26 cellular contexts compared by ENCODE assay signal in the genomic region with DNA sequence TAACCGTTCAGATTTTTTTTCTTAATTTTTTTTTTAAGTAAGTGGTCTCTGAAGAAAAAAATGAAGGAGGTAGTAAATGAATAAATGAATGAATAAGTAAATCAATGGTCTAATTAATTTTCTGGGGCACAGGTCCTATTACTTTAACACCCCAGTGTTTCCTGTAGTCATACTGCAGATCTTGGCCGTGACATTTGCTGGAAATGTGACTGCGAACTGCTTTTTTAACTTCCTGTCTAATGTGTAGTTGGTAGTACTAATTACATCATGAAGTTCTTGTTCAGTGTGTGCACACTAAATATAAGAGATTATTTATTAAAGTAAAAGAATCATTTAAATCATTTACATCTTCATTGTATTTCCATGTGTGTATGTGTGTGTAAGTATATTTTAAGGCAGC. TPM values are rescaled to one million over a fixed set of nuclear protein-coding genes. Genes with fewer than 3 reads are reported as not detected.
DNase-seq lines count a peak whose midpoint lies in the region; ATAC-seq and TF ChIP-seq lines count a peak whose summit lies in the region.
"Had no signal": no experiment of that assay in that cellular context is flagged by ENCODE, and none has a peak within 500 bp of the region (broad histone marks: within the 10 kb centered on the region; RNA-seq: fewer than 3 reads in every experiment).

No MANE protein-coding gene starts in this region.

- ATAC-seq in CD4-positive, CD25-positive, alpha-beta regulatory T cell (ENCODE audit: low read depth in 2 of 2), result peak in 1 of 2 donors; percentile 50
- peak; percentile 46 for ATAC-seq in CD4-positive, alpha-beta T cell (ENCODE audit: poor library complexity)
- no peak for ATAC-seq in HG03469 (IDR thresholded peaks at IDR 0.05; ENCODE audit: unreplicated experiment)
- ATAC-seq: PC-3, psoas muscle, sciatic nerve had no signal

- no peaks in the 10 kb centered on the region for H3K27me3 Mint-ChIP-seq in CD4-positive, CD25-positive, alpha-beta regulatory T cell
- no peaks in the 10 kb centered on the region for H3K27me3 Mint-ChIP-seq in CD4-positive, alpha-beta T cell
- H3K27me3 Mint-ChIP-seq in activated T-helper 1 cell treated with anti-CD3 and anti-CD28 coated beads, Interleukin-12 subunit alpha, Interleukin-12 subunit beta, Interleukin-2, Interleukin-4 antibody, amounts not matched to agents 30 ng/mL and 10 ng/mL and 1 ng/mL, durations not matched to agents 14 hours and 24 hours and 36 hours (ENCODE audit: insufficient read depth), result no peaks in the 10 kb centered on the region
- H3K27me3 Mint-ChIP-seq in immature natural killer cell (ENCODE audit: low read depth in 3 of 3), result peaks cover 0 to 4% (median 4%) of the 10 kb centered on the region in 3 donors

- H3K9me3 ChIP-seq in CD4-positive, CD25-positive, alpha-beta regulatory T cell (ENCODE audit: control insufficient read depth in 2 of 2, low read length in 2 of 2), result peaks cover 7 to 10% of the 10 kb centered on the region in 2 experiments
- H3K9me3 ChIP-seq in CD4-positive, alpha-beta T cell (ENCODE audit: control insufficient read depth, low read length), result peaks cover 12% of the 10 kb centered on the region
- H3K9me3 ChIP-seq: psoas muscle had no signal

- peaks cover 36% of the 10 kb centered on the region for H3K36me3 Mint-ChIP-seq in CD4-positive, CD25-positive, alpha-beta regulatory T cell
- peaks cover 75% of the 10 kb centered on the region for H3K36me3 Mint-ChIP-seq in CD4-positive, alpha-beta T cell (ENCODE audit: low read depth)
- H3K36me3 Mint-ChIP-seq in activated T-helper 1 cell treated with anti-CD3 and anti-CD28 coated beads, Interleukin-12 subunit alpha, Interleukin-12 subunit beta, Interleukin-2, Interleukin-4 antibody, amounts not matched to agents 30 ng/mL and 10 ng/mL and 1 ng/mL, durations not matched to agents 14 hours and 24 hours and 36 hours (ENCODE audit: low read depth), result peaks cover 40% of the 10 kb centered on the region
- H3K36me3 Mint-ChIP-seq in immature natural killer cell, result peaks cover 10 to 21% (median 16%) of the 10 kb centered on the region in 3 donors

- CTCF ChIA-PET in CD4-positive, alpha-beta T cell (lab: Charles Lee), result no interaction called here

- DNase-seq in CD4-positive, CD25-positive, alpha-beta regulatory T cell, result peak in 1 of 3 donors; percentile 63
- DNase-seq in CD4-positive, alpha-beta T cell, result no peak
- no peak for DNase-seq in activated T-helper 1 cell treated with anti-CD3 and anti-CD28 coated beads, Interleukin-12 subunit alpha, Interleukin-12 subunit beta, Interleukin-2, Interleukin-4 antibody, amounts not matched to agents 30 ng/mL and 10 ng/mL and 1 ng/mL, durations not matched to agents 14 hours and 24 hours and 36 hours (ENCODE audit: low spot score)
- DNase-seq in immature natural killer cell (peak in 1 of 3 donors; percentile 9), CD1c-positive myeloid dendritic cell (ENCODE audit: extremely low spot score) (no peak), glomerular visceral epithelial cell (ENCODE audit: extremely low spot score) (no peak)
- DNase-seq: activated CD4-positive, CD25-positive, alpha-beta regulatory T cell; Calu3; caudate nucleus; cortex of kidney; DMS79; islet precursor cell; left ventricle myocardium inferior; NCI-H1417 treated with DMSO at 0.1 percent for 48 hours; NCI-H2029 treated with DMSO at 0.1 percent for 48 hours; NCI-H526 treated with DMSO at 0.1 percent for 48 hours; nucleus accumbens; PC-3; psoas muscle had no signal

- no peaks in the 10 kb centered on the region for H3K27me3 ChIP-seq in CD4-positive, CD25-positive, alpha-beta regulatory T cell (ENCODE audit: control insufficient read depth, insufficient read depth, low read length)
- no peaks in the 10 kb centered on the region for H3K27me3 ChIP-seq in CD4-positive, alpha-beta T cell (ENCODE audit: control insufficient read depth, insufficient read depth, low read length)
- H3K27me3 ChIP-seq: BLaER1, tibial nerve had no signal

- peak overlapping the region in 1 of 4 donors; percentile 64 for H3K4me3 Mint-ChIP-seq in CD4-positive, CD25-positive, alpha-beta regulatory T cell
- H3K4me3 Mint-ChIP-seq in CD4-positive, alpha-beta T cell, result no peak overlapping the region
- no peak overlapping the region for H3K4me3 Mint-ChIP-seq in activated T-helper 1 cell treated with anti-CD3 and anti-CD28 coated beads, Interleukin-12 subunit alpha, Interleukin-12 subunit beta, Interleukin-2, Interleukin-4 antibody, amounts not matched to agents 30 ng/mL and 10 ng/mL and 1 ng/mL, durations not matched to agents 14 hours and 24 hours and 36 hours
- H3K4me3 Mint-ChIP-seq in immature natural killer cell, result peak overlapping the region in 2 of 5 donors; percentile 2 to 43
- H3K4me3 Mint-ChIP-seq: mesothelial cell of epicardium; T-helper 1 cell treated with Interleukin-12 subunit alpha and Interleukin-12 subunit beta and Interleukin-4 antibody, amounts not matched to agents 30 μg/mL and 1 μg/mL, for 36 hours had no signal

- TF ChIP-seq CTCF in CD4-positive, alpha-beta T cell (IDR thresholded peaks at IDR 0.05), result no peak

- H3K9me3 Mint-ChIP-seq in CD4-positive, CD25-positive, alpha-beta regulatory T cell, result peaks cover 0 to 16% (median 0%) of the 10 kb centered on the region in 7 donors
- H3K9me3 Mint-ChIP-seq in CD4-positive, alpha-beta T cell, result peaks cover 4% of the 10 kb centered on the region
- H3K9me3 Mint-ChIP-seq in activated T-helper 1 cell treated with anti-CD3 and anti-CD28 coated beads, Interleukin-12 subunit alpha, Interleukin-12 subunit beta, Interleukin-2, Interleukin-4 antibody, amounts not matched to agents 30 ng/mL and 10 ng/mL and 1 ng/mL, durations not matched to agents 14 hours and 24 hours and 36 hours, result peaks cover 8% of the 10 kb centered on the region
- peaks cover 0 to 15% (median 10%) of the 10 kb centered on the region in 6 donors for H3K9me3 Mint-ChIP-seq in immature natural killer cell

- H3K27ac Mint-ChIP-seq in CD4-positive, CD25-positive, alpha-beta regulatory T cell, result peak overlapping the region in 1 of 3 donors; percentile 58
- peak overlapping the region; percentile 24 for H3K27ac Mint-ChIP-seq in CD4-positive, alpha-beta T cell
- peak overlapping the region; percentile 54 for H3K27ac Mint-ChIP-seq in activated T-helper 1 cell treated with anti-CD3 and anti-CD28 coated beads, Interleukin-12 subunit alpha, Interleukin-12 subunit beta, Interleukin-2, Interleukin-4 antibody, amounts not matched to agents 30 ng/mL and 10 ng/mL and 1 ng/mL, durations not matched to agents 14 hours and 24 hours and 36 hours
- peak overlapping the region in 5 of 6 donors; percentile 20 to 74 (median 56) for H3K27ac Mint-ChIP-seq in immature natural killer cell
- H3K27ac Mint-ChIP-seq: mesothelial cell of epicardium; T-helper 1 cell treated with Interleukin-12 subunit alpha and Interleukin-12 subunit beta and Interleukin-4 antibody, amounts not matched to agents 30 μg/mL and 1 μg/mL, for 36 hours had no signal

- H3K36me3 ChIP-seq in CD4-positive, CD25-positive, alpha-beta regulatory T cell (ENCODE audit: control insufficient read depth, insufficient read depth, low read length), result peaks cover 18% of the 10 kb centered on the region

- POLR2A ChIA-PET in CD4-positive, alpha-beta T cell (lab: Charles Lee), result no interaction called here

- H3K4me1 ChIP-seq in CD4-positive, CD25-positive, alpha-beta regulatory T cell (ENCODE audit: control insufficient read depth, insufficient read depth, low read length, poor library complexity, severe bottlenecking), result peaks cover 38% of the 10 kb centered on the region

- intact Hi-C loops in CD4-positive, alpha-beta T cell (cut with DNase I, micrococcal nuclease), result loop anchor here (5.0 kb wide), 1 partner anchor 42 kb away; no protein-coding TSS in a partner anchor
- intact Hi-C loops in activated T-helper 1 cell treated with anti-CD3 and anti-CD28 coated beads, Interleukin-12 subunit alpha, Interleukin-12 subunit beta, Interleukin-2, Interleukin-4 antibody, amounts not matched to agents 30 ng/mL and 10 ng/mL and 1 ng/mL, durations not matched to agents 14 hours and 24 hours and 36 hours (cut with micrococcal nuclease), result no loop called here

- H3K4me3 ChIP-seq in CD4-positive, CD25-positive, alpha-beta regulatory T cell (ENCODE audit: low read depth, low read length), result peak overlapping the region; percentile 13
- H3K4me3 ChIP-seq: BLaER1, left ventricle myocardium inferior, psoas muscle, SK-N-MC, tibial nerve had no signal

- H3K4me1 Mint-ChIP-seq in CD4-positive, CD25-positive, alpha-beta regulatory T cell, result peaks cover 45 to 71% (median 60%) of the 10 kb centered on the region in 4 donors
- H3K4me1 Mint-ChIP-seq in CD4-positive, alpha-beta T cell (ENCODE audit: low read depth), result peaks cover 66% of the 10 kb centered on the region
- peaks cover 62% of the 10 kb centered on the region for H3K4me1 Mint-ChIP-seq in activated T-helper 1 cell treated with anti-CD3 and anti-CD28 coated beads, Interleukin-12 subunit alpha, Interleukin-12 subunit beta, Interleukin-2, Interleukin-4 antibody, amounts not matched to agents 30 ng/mL and 10 ng/mL and 1 ng/mL, durations not matched to agents 14 hours and 24 hours and 36 hours (ENCODE audit: low read depth)
- peaks cover 73 to 95% of the 10 kb centered on the region in 2 donors for H3K4me1 Mint-ChIP-seq in immature natural killer cell

- peak overlapping the region; percentile 58 for H3K27ac ChIP-seq in CD4-positive, CD25-positive, alpha-beta regulatory T cell (ENCODE audit: insufficient read depth, low read length, poor library complexity, severe bottlenecking)
- no peak overlapping the region for H3K27ac ChIP-seq in CD4-positive, alpha-beta T cell (ENCODE audit: low read depth, low read length)
- H3K27ac ChIP-seq: BLaER1, left ventricle myocardium inferior, psoas muscle, SK-N-MC, tibial nerve had no signal

RNA-seq across cellular contexts. Expression of a gene that starts 45.4 kb away (rescaled TPM):
- total RNA-seq in CD4-positive, CD25-positive, alpha-beta regulatory T cell, result 64.7 TPM
- polyA plus RNA-seq in CD4-positive, CD25-positive, alpha-beta regulatory T cell, result 10 to 100 TPM in 3 of 4 donors, 1 to 10 TPM in 1; 9.1 to 11.8 (median 11.6) TPM
- 10 to 100 TPM; 42.9 to 44.8 TPM for total RNA-seq in CD4-positive, alpha-beta T cell
- 53.9 and 58.1 TPM in 2 replicates for total RNA-seq in activated T-helper 1 cell treated with anti-CD3 and anti-CD28 coated beads, Interleukin-12 subunit alpha, Interleukin-12 subunit beta, Interleukin-2, Interleukin-4 antibody, amounts not matched to agents 30 ng/mL and 10 ng/mL and 1 ng/mL, durations not matched to agents 14 hours and 24 hours and 36 hours
- polyA plus RNA-seq in immature natural killer cell, result 10 to 100 TPM in 2 of 3 donors, 1 to 10 TPM in 1; 5.4 to 14.9 (median 11.8) TPM
